In the genomic region with DNA sequence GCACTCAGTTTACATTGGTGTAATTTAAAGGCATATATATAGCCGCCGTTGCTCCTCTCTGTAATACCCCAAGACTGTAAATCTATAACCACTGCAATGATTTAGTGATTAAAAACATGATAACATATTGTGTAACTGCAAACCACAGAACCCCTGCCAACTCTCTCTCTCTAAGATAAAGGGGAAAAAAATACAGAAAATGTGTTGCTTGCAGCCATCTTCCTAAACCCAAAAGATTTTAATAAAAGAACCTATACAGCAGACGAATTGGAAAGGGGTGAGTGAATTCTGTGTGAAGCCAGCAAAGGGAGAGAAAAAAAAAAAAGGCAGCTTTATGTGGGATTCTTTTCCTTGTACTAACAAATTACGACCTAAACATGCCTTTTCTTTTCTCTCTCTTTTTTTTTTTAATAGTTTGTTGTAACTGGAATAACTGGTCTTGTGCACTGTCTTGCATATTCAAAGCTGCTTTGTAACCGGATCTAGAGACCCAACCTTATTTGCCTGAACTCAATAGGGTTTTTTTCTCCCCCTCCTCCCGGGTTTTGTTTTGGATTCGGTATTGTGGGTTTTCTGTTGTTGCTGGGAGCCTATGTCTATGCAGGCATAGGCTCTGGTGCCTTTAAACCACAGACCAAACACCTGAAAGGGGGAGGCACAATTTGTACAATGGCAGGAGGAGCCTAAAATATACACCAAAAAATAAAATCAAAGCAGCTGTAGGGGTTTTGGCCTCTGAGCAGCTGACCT, we compare ENCODE assay signal across 8 cellular contexts. TPM values are rescaled to one million over a fixed set of nuclear protein-coding genes. Genes with fewer than 3 reads are reported as not detected.
A peak's percentile ranks its signal among the peaks of the same experiment; 100 is the strongest.
DNase-seq lines count a peak whose midpoint lies in the region; ATAC-seq and TF ChIP-seq lines count a peak whose summit lies in the region.

No MANE protein-coding gene starts in this region.

- BruUV-seq in Caco-2 (replicated peaks; lab: Mats Ljungman, UMichigan), result no TSS peak

- H3K27ac Mint-ChIP-seq in Caco-2 (ENCODE audit: unreplicated experiment), result peak overlapping the region; percentile 70
- peak overlapping the region in 2 of 7 donors; percentile 27 to 73 for H3K27ac Mint-ChIP-seq in CD4-positive, alpha-beta memory T cell

- no peaks in the 10 kb centered on the region for H3K27me3 Mint-ChIP-seq in Caco-2 (ENCODE audit: insufficient read depth, unreplicated experiment)
- peaks cover 27 to 38% of the 10 kb centered on the region in 2 donors for H3K27me3 Mint-ChIP-seq in CD4-positive, alpha-beta memory T cell

- POLR2A ChIA-PET in Caco-2 (lab: Charles Lee), result interaction anchor here (0.5 to 1.2 kb wide), 2 partner anchors 18 to 19 kb away, joined by 3 to 9 read pairs; no protein-coding TSS in a partner anchor
- POLR2A ChIA-PET in CD4-positive, alpha-beta memory T cell (lab: Charles Lee; ENCODE audit: partially characterized antibody), result no interaction called here

- CTCF ChIA-PET in Caco-2 (lab: Charles Lee), result interaction anchor here (0.6 kb wide), 2 partner anchors 27 to 82 kb away, joined by 3 read pairs; no protein-coding TSS in a partner anchor
- CTCF ChIA-PET in CD4-positive, alpha-beta memory T cell (lab: Charles Lee; ENCODE audit: partially characterized antibody), result interaction anchor here (0.7 to 1.5 kb wide), 2 partner anchors 220 to 699 kb away, joined by 3 to 4 read pairs; no protein-coding TSS in a partner anchor

- no peaks in the 10 kb centered on the region for H3K9me3 ChIP-seq in Caco-2
- H3K9me3 ChIP-seq in muscle layer of duodenum (ENCODE audit: control insufficient read depth in 1 of 2, low read length in 2 of 2), result no peaks in the 10 kb centered on the region
- no peaks in the 10 kb centered on the region for H3K9me3 ChIP-seq in CD4-positive, alpha-beta memory T cell (ENCODE audit: control insufficient read depth in 1 of 2, low read length in 2 of 2)

- peak overlapping the region; percentile 89 for H3K27ac ChIP-seq in muscle layer of duodenum (ENCODE audit: low read length)
- H3K27ac ChIP-seq in CD4-positive, alpha-beta memory T cell (ENCODE audit: low read depth, low read length), result no peak overlapping the region

- peaks cover 17% of the 10 kb centered on the region for H3K36me3 Mint-ChIP-seq in Caco-2 (ENCODE audit: insufficient read depth, unreplicated experiment)
- peaks cover 2 to 4% of the 10 kb centered on the region in 2 donors for H3K36me3 Mint-ChIP-seq in CD4-positive, alpha-beta memory T cell

- no peaks in the 10 kb centered on the region for H3K9me3 Mint-ChIP-seq in Caco-2 (ENCODE audit: unreplicated experiment)
- peaks cover 0 to 4% (median 0%) of the 10 kb centered on the region in 8 donors for H3K9me3 Mint-ChIP-seq in CD4-positive, alpha-beta memory T cell

- intact Hi-C loops in Caco-2 (cut with micrococcal nuclease; ENCODE audit: unreplicated experiment), result loop anchor here (5.0 kb wide), 1 partner anchor 117 kb away; no protein-coding TSS in a partner anchor
- intact Hi-C loops in CD4-positive, alpha-beta memory T cell (cut with micrococcal nuclease), result no loop called here

- H3K4me1 ChIP-seq in Caco-2 (peaks cover 55% of the 10 kb centered on the region), muscle layer of duodenum (ENCODE audit: control insufficient read depth in 1 of 2, insufficient read depth in 2 of 2, low read length in 2 of 2) (peaks cover 11 to 37% of the 10 kb centered on the region in 2 donors)
- H3K4me1 ChIP-seq in CD4-positive, alpha-beta memory T cell (ENCODE audit: insufficient read depth, low read length), result no peaks in the 10 kb centered on the region

- H3K4me3 Mint-ChIP-seq in Caco-2 (ENCODE audit: unreplicated experiment), result peak overlapping the region; percentile 91
- peak overlapping the region in 4 of 8 donors; percentile 10 to 59 (median 35) for H3K4me3 Mint-ChIP-seq in CD4-positive, alpha-beta memory T cell

- H3K4me3 ChIP-seq in Caco-2 (ENCODE audit: low read depth, low read length) (no peak overlapping the region), choroid plexus epithelial cell (ENCODE audit: low read depth, low read length) (peak overlapping the region; percentile 72), muscle layer of duodenum (ENCODE audit: low read depth in 1 of 2, low read length in 2 of 2) (peak overlapping the region; percentile 20 to 46)
- no peak overlapping the region for H3K4me3 ChIP-seq in CD4-positive, alpha-beta memory T cell (ENCODE audit: low read length in 2 of 2)

- ATAC-seq in GM21717 (IDR thresholded peaks at IDR 0.05; ENCODE audit: unreplicated experiment), result no peak

- TF ChIP-seq CTCF in Caco-2 (IDR thresholded peaks at IDR 0.05; ENCODE audit: insufficient read depth in 1 of 2, low read depth in 1 of 2, low read length in 1 of 2, severe bottlenecking in 1 of 2, unreplicated experiment in 1 of 2) (no peak), choroid plexus epithelial cell (conservative IDR thresholded peaks at IDR 0.05; ENCODE audit: low read depth, low read length) (no peak)

- DNase-seq in Caco-2, result peak in 1 of 2 experiments; percentile 39
- peak; percentile 86 for DNase-seq in NCI-H1092 treated with DMSO at 0.1 percent for 48 hours (lab: John Stamatoyannopoulos, UW)
- peak; percentile 67 for DNase-seq in choroid plexus epithelial cell (ENCODE audit: low read depth)
- DNase-seq in NCI-H82 (lab: John Stamatoyannopoulos, UW), result no peak
- DNase-seq in CD4-positive, alpha-beta memory T cell, result no peak
- no peak for DNase-seq in NCI-H1694 (lab: John Stamatoyannopoulos, UW)

- peaks cover 43% of the 10 kb centered on the region for H3K4me1 Mint-ChIP-seq in Caco-2 (ENCODE audit: low read depth, unreplicated experiment)
- H3K4me1 Mint-ChIP-seq in CD4-positive, alpha-beta memory T cell, result peaks cover 8 to 23% (median 16%) of the 10 kb centered on the region in 4 donors

- H3K27me3 ChIP-seq in Caco-2 (replicated peaks; ENCODE audit: control insufficient read depth, insufficient read depth, low read length) (no peaks in the 10 kb centered on the region), muscle layer of duodenum (ENCODE audit: low read depth, low read length) (no peaks in the 10 kb centered on the region)
- H3K27me3 ChIP-seq in CD4-positive, alpha-beta memory T cell (ENCODE audit: insufficient read depth, low read length), result peaks cover 17% of the 10 kb centered on the region

- H3K36me3 ChIP-seq in Caco-2 (ENCODE audit: control insufficient read depth, insufficient read depth, low read length) (no peaks in the 10 kb centered on the region), muscle layer of duodenum (ENCODE audit: control insufficient read depth in 1 of 2, insufficient read depth in 2 of 2, low read length in 2 of 2) (peaks cover 0 to 6% of the 10 kb centered on the region in 2 donors)
- no peaks in the 10 kb centered on the region for H3K36me3 ChIP-seq in CD4-positive, alpha-beta memory T cell (ENCODE audit: insufficient read depth, low read length)

RNA-seq across cellular contexts. Expression of a gene that starts 7.0 kb away (rescaled TPM):
- 39.9 TPM in 2 replicates for total RNA-seq in Caco-2 (2022)
- under 1 TPM; 0.69 to 0.99 TPM for total RNA-seq in CD4-positive, alpha-beta memory T cell
- under 1 TPM; 0.01 to 0.03 TPM for polyA plus RNA-seq in CD4-positive, alpha-beta memory T cell

Comparison
In these comparisons a context has a peak if more than half of its experiments do, and no peak if none do; other contexts are left out.
1. DNase-seq: peak in NCI-H1092 treated with DMSO at 0.1 percent for 48 hours (single experiment) and choroid plexus epithelial cell (single experiment); none in NCI-H82 (single experiment), CD4-positive, alpha-beta memory T cell (0 of 5) and NCI-H1694 (single experiment).
2. H3K4me3 ChIP-seq: peak in choroid plexus epithelial cell (single experiment) and muscle layer of duodenum (2 of 2); none in Caco-2 (single experiment) and CD4-positive, alpha-beta memory T cell (0 of 2).
3. RNA of a gene that starts 7.0 kb away (total RNA-seq): 39.9 TPM in Caco-2; 0.69 to 0.99 TPM in CD4-positive, alpha-beta memory T cell; every median in the first group is over 10 times any median in the second.